ENCODE assay signal across 23 cellular contexts in the genomic region with DNA sequence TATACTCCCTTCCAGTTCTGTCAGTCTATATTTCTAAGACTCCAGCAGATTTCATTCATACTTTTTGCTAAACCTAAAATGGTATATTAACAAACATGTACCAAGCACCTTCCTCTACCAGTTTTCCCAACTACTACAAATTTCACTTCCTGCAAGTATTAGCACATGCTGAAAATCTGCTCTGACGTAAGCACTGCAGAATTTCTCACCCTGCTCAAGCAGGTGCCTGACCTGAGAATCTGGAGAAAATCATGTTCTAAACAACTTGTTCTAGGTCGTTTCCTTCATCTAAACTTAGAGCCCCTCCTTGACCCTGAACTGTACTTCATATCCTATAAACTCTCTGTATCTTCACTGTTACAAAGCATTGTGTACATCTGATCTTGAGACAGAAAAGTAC.
DNase-seq lines count a peak whose midpoint lies in the region; ATAC-seq, FAIRE-seq and TF ChIP-seq lines count a peak whose summit lies in the region.
"Had no signal": no experiment of that assay in that cellular context is flagged by ENCODE, and none has a peak within 500 bp of the region (broad histone marks: within the 10 kb centered on the region; RNA-seq: fewer than 3 reads in every experiment).

No MANE protein-coding gene starts in this region.

- H2AFZ ChIP-seq in HepG2 (ENCODE audit: low read length), result no peak overlapping the region

- TF ChIP-seq CTCF in HepG2 (CRISPR knock-in tag; IDR thresholded peaks at IDR 0.05) (no peak), right lobe of liver (IDR thresholded peaks at IDR 0.05) (no peak), lower lobe of right lung (IDR thresholded peaks at IDR 0.05) (no peak), progenitor cell of endocrine pancreas (IDR thresholded peaks at IDR 0.05; ENCODE audit: unreplicated experiment) (no peak)

- no peak overlapping the region for H3K9ac ChIP-seq in HepG2 (ENCODE audit: insufficient read depth, low read depth, low read length)

- ATAC-seq in HepG2, result no peak
- no peak for ATAC-seq in right lobe of liver
- peak; percentile 37 to 56 for ATAC-seq in lower lobe of right lung
- no peak for ATAC-seq in left ventricle myocardium superior
- no peak for ATAC-seq in HG03097 (IDR thresholded peaks at IDR 0.05; ENCODE audit: low FRiP score, unreplicated experiment)
- ATAC-seq: A549 had no signal

- H3K4me2 ChIP-seq in HepG2 (ENCODE audit: low read depth, low read length), result no peak overlapping the region
- H3K4me2 ChIP-seq: A549 had no signal

- BruUV-seq in HepG2 (replicated peaks; lab: Mats Ljungman, UMichigan), result no TSS peak

- H3K4me1 ChIP-seq in HepG2 (ENCODE audit: insufficient read depth, low read length) (no peaks in the 10 kb centered on the region), right lobe of liver (no peaks in the 10 kb centered on the region), lower lobe of right lung (no peaks in the 10 kb centered on the region)
- H3K4me1 ChIP-seq: A549, HAP-1 had no signal

- H3K27me3 ChIP-seq in HepG2 (ENCODE audit: control insufficient read depth in 1 of 2, insufficient read depth in 2 of 2, low read length in 2 of 2) (peaks cover 0 to 11% of the 10 kb centered on the region in 2 experiments; a peak in 1 of 5 replicates), right lobe of liver (no peaks in the 10 kb centered on the region), lower lobe of right lung (ENCODE audit: low read depth) (no peaks in the 10 kb centered on the region)

- H3K27ac ChIP-seq in HepG2 (ENCODE audit: extremely low read length, insufficient read depth, low read length) (no peak overlapping the region), right lobe of liver (no peak overlapping the region), lower lobe of right lung (no peak overlapping the region)
- H3K27ac ChIP-seq: A549 had no signal

- TF ChIP-seq EP300 in HepG2 (IDR thresholded peaks at IDR 0.05; ENCODE audit: low read depth in 2 of 2, low read length in 2 of 2) (no peak), HepG2 (CRISPR knock-in tag; IDR thresholded peaks at IDR 0.05; ENCODE audit: borderline replicate concordance) (no peak)

- H3K27ac Mint-ChIP-seq in progenitor cell of endocrine pancreas, result peak overlapping the region; percentile 53
- H3K27ac Mint-ChIP-seq: CD4-positive, alpha-beta memory T cell; HFFc6 had no signal

- no peak overlapping the region for H3K4me3 Mint-ChIP-seq in progenitor cell of endocrine pancreas (ENCODE audit: low read depth)
- H3K4me3 Mint-ChIP-seq: CD4-positive, alpha-beta memory T cell; HFFc6 had no signal

- H3K9me3 Mint-ChIP-seq in progenitor cell of endocrine pancreas (ENCODE audit: low read depth), result peaks cover 9% of the 10 kb centered on the region
- H3K9me3 Mint-ChIP-seq: HFFc6 had no signal

- no peak overlapping the region for H3K4me3 ChIP-seq in HepG2 (replicated peaks in 1 of 3; ENCODE audit: insufficient read depth in 1 of 3, low read depth in 2 of 3, low read length in 3 of 3)
- no peak overlapping the region for H3K4me3 ChIP-seq in right lobe of liver
- no peak overlapping the region for H3K4me3 ChIP-seq in lower lobe of right lung
- H3K4me3 ChIP-seq: A549, HAP-1 had no signal

- peaks cover 5% of the 10 kb centered on the region for H3K4me1 Mint-ChIP-seq in progenitor cell of endocrine pancreas (ENCODE audit: low read depth)
- H3K4me1 Mint-ChIP-seq: CD4-positive, alpha-beta memory T cell had no signal

- H3K36me3 ChIP-seq in HepG2 (replicated peaks in 1 of 2; ENCODE audit: control insufficient read depth in 1 of 2, insufficient read depth in 2 of 2, low read length in 2 of 2), result no peaks in the 10 kb centered on the region
- H3K36me3 ChIP-seq in right lobe of liver, result no peaks in the 10 kb centered on the region
- H3K36me3 ChIP-seq in lower lobe of right lung, result no peaks in the 10 kb centered on the region
- H3K36me3 ChIP-seq: HAP-1 had no signal

- no peak for FAIRE-seq in HepG2 (lab: Jason Lieb, UNC)
- FAIRE-seq: A549, GM12891, GM18507, H54 had no signal

- DNase-seq in HepG2 (ENCODE audit: low spot score) (no peak), right lobe of liver (no peak), lower lobe of right lung (no peak), progenitor cell of endocrine pancreas (ENCODE audit: low spot score, unreplicated experiment) (no peak), left ventricle myocardium superior (no peak), globus pallidus (ENCODE audit: low spot score) (no peak)
- DNase-seq: 8988T; ACHN; C1 segment of cervical spinal cord; Calu3; CD4-positive, alpha-beta memory T cell; COR-L47; DMS53; DMS79 treated with DMSO at 0.1 percent for 48 hours; GF-D8; GOT3; HFFc6 had no signal

- TF ChIP-seq RAD21 in HepG2 (CRISPR knock-in tag; IDR thresholded peaks at IDR 0.05), result no peak

- H3K27me3 Mint-ChIP-seq in progenitor cell of endocrine pancreas, result peaks cover 5% of the 10 kb centered on the region
- H3K27me3 Mint-ChIP-seq: CD4-positive, alpha-beta memory T cell had no signal

- no peak for TF ChIP-seq POLR2A in HepG2 (IDR thresholded peaks at IDR 0.05; ENCODE audit: insufficient read depth in 1 of 2, low read depth in 2 of 2, low read length in 2 of 2)
- TF ChIP-seq POLR2A in right lobe of liver (IDR thresholded peaks at IDR 0.05), result no peak

- H3K9me3 ChIP-seq in HepG2 (ENCODE audit: low read length) (no peaks in the 10 kb centered on the region), right lobe of liver (no peaks in the 10 kb centered on the region), lower lobe of right lung (no peaks in the 10 kb centered on the region)
- H3K9me3 ChIP-seq: A549, HAP-1 had no signal

- POLR2A ChIA-PET in HepG2 (lab: Yijun Ruan, JAX), result no interaction called here

- no peaks in the 10 kb centered on the region for H4K20me1 ChIP-seq in HepG2 (ENCODE audit: insufficient read depth, low read length)

- WGBS in HepG2 (ENCODE audit: low lambda C conversion rate), result 0% methylated on average over 2 of the region's 2 CpGs
- 45% methylated on average over 2 of the region's 2 CpGs for WGBS in right lobe of liver (ENCODE audit: insufficient coverage, low coverage, low lambda C conversion rate, missing lambda C conversion rate)

- intact Hi-C loops in HepG2 (cut with micrococcal nuclease; ENCODE audit: unreplicated experiment) (no loop called here), right lobe of liver (cut with DNase I) (no loop called here), lower lobe of right lung (cut with DNase I) (no loop called here), left ventricle myocardium superior (cut with micrococcal nuclease) (no loop called here)

- CTCF ChIA-PET in HepG2 (lab: Yijun Ruan, JAX; ENCODE audit: low intra/inter-chr PET ratio, low total read pairs), result no interaction called here

- H3K79me2 ChIP-seq in HepG2 (ENCODE audit: insufficient read depth, low read length), result no peaks in the 10 kb centered on the region

- no peaks in the 10 kb centered on the region for H3K36me3 Mint-ChIP-seq in progenitor cell of endocrine pancreas (ENCODE audit: insufficient read depth)
- H3K36me3 Mint-ChIP-seq: CD4-positive, alpha-beta memory T cell had no signal

- in situ Hi-C loops in HepG2 (cut with HindIII; ENCODE audit: extremely low pct_ligation_motif_present, low pct_unique_long_range_greater_than_20kb), result no loop called here

TF ChIP-seq in HepG2, 621 proteins besides CTCF, POLR2A, EP300 and RAD21:
- no peak for TF ChIP-seq GTF2F1 (IDR thresholded peaks at IDR 0.05; ENCODE audit: low read length)
- 0 out of 2 replicates have a peak, but pooled peaks have one; percentile 15 for TF ChIP-seq CREB1 (IDR thresholded peaks at IDR 0.05)
- TF ChIP-seq CREB1 (CRISPR knock-in tag; IDR thresholded peaks at IDR 0.05), result no peak
TF ChIP-seq in HepG2: peak in this region for 1.

Comparison
In these comparisons a context has a peak if more than half of its experiments do, and no peak if none do; other contexts are left out.
1. ATAC-seq: peak in lower lobe of right lung (2 of 2); none in HepG2 (single experiment), right lobe of liver (0 of 4), left ventricle myocardium superior (single experiment) and HG03097 (single experiment).